In genomic region chr9:77819672-77820071, GRCh38 we compare ENCODE assay signal across 13 cellular contexts.
A peak's percentile ranks its signal among the peaks of the same experiment; 100 is the strongest.
DNase-seq lines count a peak whose midpoint lies in the region; FAIRE-seq and TF ChIP-seq lines count a peak whose summit lies in the region.
"Had no signal": no experiment of that assay in that cellular context is flagged by ENCODE, and none has a peak within 500 bp of the region (broad histone marks: within the 10 kb centered on the region; RNA-seq: fewer than 3 reads in every experiment).

No MANE protein-coding gene starts in this region.

- TF ChIP-seq POLR2A in NB4 (IDR thresholded peaks at IDR 0.05; ENCODE audit: extremely low read depth, insufficient read length), result no peak

- H3K27me3 ChIP-seq in small intestine (ENCODE audit: control insufficient read depth in 2 of 2, insufficient read depth in 2 of 2, low read length in 2 of 2), result no peaks in the 10 kb centered on the region

- 60 to 80% (median 67%) methylated on average over 1 of the region's 1 CpG for WGBS in small intestine, 3 donors

- peaks cover 0 to 3% of the 10 kb centered on the region in 2 donors for H3K4me1 ChIP-seq in small intestine (ENCODE audit: control insufficient read depth in 2 of 2, insufficient read depth in 1 of 2, low read depth in 1 of 2, low read length in 1 of 2)

- H3K36me3 ChIP-seq in small intestine (ENCODE audit: control insufficient read depth in 2 of 2, insufficient read depth in 2 of 2, low read length in 2 of 2), result peaks cover 2% of the 10 kb centered on the region in 2 donors

- H3K9me3 ChIP-seq in small intestine (ENCODE audit: control insufficient read depth, low read depth), result no peaks in the 10 kb centered on the region

- DNase-seq in DMS53 (lab: John Stamatoyannopoulos, UW), result peak; percentile 8
- DNase-seq in DMS53 treated with DMSO at 0.1 percent for 48 hours (lab: John Stamatoyannopoulos, UW; ENCODE audit: unreplicated experiment), result no peak
- DNase-seq in NB4 (ENCODE audit: low read depth), result peak; percentile 41
- peak; percentile 17 for DNase-seq in fibroblast of gingiva (ENCODE audit: low read depth)
- peak; percentile 32 for DNase-seq in putamen (ENCODE audit: low spot score)
- no peak for DNase-seq in NCI-H526 treated with DMSO at 0.1 percent for 48 hours (lab: John Stamatoyannopoulos, UW)
- DNase-seq in foreskin fibroblast, result no peak
- DNase-seq in small intestine, result no peak
- DNase-seq: activated CD4-positive, alpha-beta T cell treated with anti-CD3 and anti-CD28 coated beads for 4 hours; islet precursor cell; NCI-H1694; SHP77 treated with DMSO at 0.1 percent for 48 hours had no signal

- H3K4me3 ChIP-seq in NB4 (ENCODE audit: low read depth, low read length) (no peak overlapping the region), foreskin fibroblast (ENCODE audit: low read depth in 1 of 2, low read length in 2 of 2) (no peak overlapping the region), small intestine (ENCODE audit: low read depth in 1 of 2, low read length in 2 of 2) (no peak overlapping the region)

- TF ChIP-seq CTCF in NB4 (IDR thresholded peaks at IDR 0.05; ENCODE audit: low read depth, low read length) (no peak), foreskin fibroblast (IDR thresholded peaks at IDR 0.05; ENCODE audit: low read depth, low read length) (no peak)

- no peak overlapping the region for H3K27ac ChIP-seq in small intestine (ENCODE audit: low read depth in 1 of 2, low read length in 1 of 2)
- H3K27ac ChIP-seq: 22Rv1 had no signal

- FAIRE-seq in small intestine (lab: Jason Lieb, UNC), result no peak

Comparison
In these comparisons a context has a peak if more than half of its experiments do, and no peak if none do; other contexts are left out.
1. DNase-seq: peak in DMS53 (single experiment), NB4 (single experiment), fibroblast of gingiva (single experiment) and putamen (single experiment); none in DMS53 treated with DMSO at 0.1 percent for 48 hours (single experiment), NCI-H526 treated with DMSO at 0.1 percent for 48 hours (single experiment), foreskin fibroblast (0 of 2) and small intestine (single experiment).